In the genomic region with DNA sequence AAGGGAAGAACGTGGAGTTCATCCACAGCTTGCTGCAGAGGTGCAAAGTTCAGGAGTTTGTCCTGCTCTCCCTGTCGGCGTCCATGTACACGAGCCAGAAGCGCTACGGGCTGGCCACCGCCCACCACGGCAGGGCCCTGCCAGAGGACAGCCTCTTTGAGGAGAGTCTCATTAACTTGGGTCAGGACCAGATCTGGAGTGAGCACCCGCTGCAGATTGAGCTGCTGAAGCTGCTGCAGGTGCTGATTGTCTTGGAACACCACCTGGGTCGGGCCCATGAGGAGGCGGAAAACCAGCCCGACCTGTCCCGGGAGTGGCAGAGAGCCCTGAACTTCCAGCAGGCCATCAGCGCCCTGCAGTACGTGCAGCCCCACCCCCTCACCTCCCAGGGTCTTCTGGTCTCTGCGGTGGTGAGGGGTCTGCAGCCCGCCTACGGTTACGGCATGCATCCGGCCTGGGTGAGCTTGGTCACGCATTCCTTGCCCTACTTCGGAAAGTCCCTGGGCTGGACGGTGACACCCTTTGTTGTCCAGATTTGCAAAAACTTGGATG, we compare ENCODE assay signal across 17 cellular contexts.
A peak's percentile ranks its signal among the peaks of the same experiment; 100 is the strongest.
DNase-seq lines count a peak whose midpoint lies in the region; ATAC-seq and TF ChIP-seq lines count a peak whose summit lies in the region.
"Had no signal": no experiment of that assay in that cellular context is flagged by ENCODE, and none has a peak within 500 bp of the region (broad histone marks: within the 10 kb centered on the region; RNA-seq: fewer than 3 reads in every experiment).

No MANE protein-coding gene starts in this region.

- peaks cover 10% of the 10 kb centered on the region for H3K36me3 ChIP-seq in mucosa of descending colon (ENCODE audit: low read depth)
- H3K36me3 ChIP-seq in upper lobe of right lung: peaks cover 37% of the 10 kb centered on the region
- H3K36me3 ChIP-seq: ovary had no signal

- no peaks in the 10 kb centered on the region for H3K27me3 ChIP-seq in upper lobe of right lung
- H3K27me3 ChIP-seq: ovary, spleen had no signal

- DNase-seq in NCI-H526 treated with DMSO at 0.1 percent for 48 hours (lab: John Stamatoyannopoulos, UW): peak; percentile 6
- DNase-seq in glomerular visceral epithelial cell (ENCODE audit: extremely low spot score): peak; percentile 91
- DNase-seq in mucosa of descending colon: peak in 2 of 3 donors; percentile 50 to 65
- peak; percentile 74 for DNase-seq in upper lobe of right lung
- no peak for DNase-seq in foreskin melanocyte
- DNase-seq in NCI-H1105 treated with DMSO at 0.1 percent for 48 hours (lab: John Stamatoyannopoulos, UW): no peak
- DNase-seq: activated CD4-positive, alpha-beta T cell treated with anti-CD3 and anti-CD28 coated beads for 4 hours; activated CD8-positive, alpha-beta memory T cell treated with anti-CD3 and anti-CD28 coated beads, Interleukin-2, amount 50 U/mL, for 4 hours; activated naive CD4-positive, alpha-beta T cell; DMS153; NCI-H1092; NCI-H69; ovary; spleen had no signal

- intact Hi-C loops in mucosa of descending colon (cut with DNase I, micrococcal nuclease) (no loop called here), upper lobe of right lung (cut with DNase I) (no loop called here)

- ATAC-seq in mucosa of descending colon (peak; percentile 75), upper lobe of right lung (peak; percentile 78), GM19455 (IDR thresholded peaks at IDR 0.05; ENCODE audit: unreplicated experiment) (no peak)
- ATAC-seq: SK-N-SH treated with all-trans-retinoic acid at 6 μM for 48 hours had no signal

- H3K9me3 ChIP-seq in mucosa of descending colon (no peaks in the 10 kb centered on the region), upper lobe of right lung (no peaks in the 10 kb centered on the region)
- H3K9me3 ChIP-seq: ovary, spleen, thoracic aorta had no signal

- H3K27ac ChIP-seq in upper lobe of right lung: no peak overlapping the region
- H3K27ac ChIP-seq: ovary, thoracic aorta had no signal

- H3K4me3 ChIP-seq in mucosa of descending colon (no peak overlapping the region), upper lobe of right lung (no peak overlapping the region)
- H3K4me3 ChIP-seq: ovary, thoracic aorta had no signal

- TF ChIP-seq CTCF in mucosa of descending colon (IDR thresholded peaks at IDR 0.05) (no peak), upper lobe of right lung (IDR thresholded peaks at IDR 0.05) (no peak)

- H3K4me1 ChIP-seq in mucosa of descending colon (ENCODE audit: low read depth) (peaks cover 8% of the 10 kb centered on the region), upper lobe of right lung (no peaks in the 10 kb centered on the region)

Comparison
In these comparisons a context has a peak if more than half of its experiments do, and no peak if none do; other contexts are left out.
1. DNase-seq: peak in NCI-H526 treated with DMSO at 0.1 percent for 48 hours (single experiment), glomerular visceral epithelial cell (single experiment), mucosa of descending colon (2 of 3) and upper lobe of right lung (single experiment); none in foreskin melanocyte (single experiment) and NCI-H1105 treated with DMSO at 0.1 percent for 48 hours (single experiment).